Comparison of ENCODE assay signal across 2 cellular contexts in genomic region chr1:15953791-15954201, GRCh38.
TF ChIP-seq lines count a peak whose summit lies in the region.

No MANE protein-coding gene starts in this region.

TF ChIP-seq in A549, 52 proteins besides CTCF, POLR2A, EP300 and RAD21 (continued from another document):
- TF ChIP-seq, protein P1, sequence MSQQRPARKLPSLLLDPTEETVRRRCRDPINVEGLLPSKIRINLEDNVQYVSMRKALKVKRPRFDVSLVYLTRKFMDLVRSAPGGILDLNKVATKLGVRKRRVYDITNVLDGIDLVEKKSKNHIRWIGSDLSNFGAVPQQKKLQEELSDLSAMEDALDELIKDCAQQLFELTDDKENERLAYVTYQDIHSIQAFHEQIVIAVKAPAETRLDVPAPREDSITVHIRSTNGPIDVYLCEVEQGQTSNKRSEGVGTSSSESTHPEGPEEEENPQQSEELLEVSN (IDR thresholded peaks at IDR 0.05; ENCODE audit: borderline replicate concordance, low read depth), result no peak
- TF ChIP-seq, protein P2, sequence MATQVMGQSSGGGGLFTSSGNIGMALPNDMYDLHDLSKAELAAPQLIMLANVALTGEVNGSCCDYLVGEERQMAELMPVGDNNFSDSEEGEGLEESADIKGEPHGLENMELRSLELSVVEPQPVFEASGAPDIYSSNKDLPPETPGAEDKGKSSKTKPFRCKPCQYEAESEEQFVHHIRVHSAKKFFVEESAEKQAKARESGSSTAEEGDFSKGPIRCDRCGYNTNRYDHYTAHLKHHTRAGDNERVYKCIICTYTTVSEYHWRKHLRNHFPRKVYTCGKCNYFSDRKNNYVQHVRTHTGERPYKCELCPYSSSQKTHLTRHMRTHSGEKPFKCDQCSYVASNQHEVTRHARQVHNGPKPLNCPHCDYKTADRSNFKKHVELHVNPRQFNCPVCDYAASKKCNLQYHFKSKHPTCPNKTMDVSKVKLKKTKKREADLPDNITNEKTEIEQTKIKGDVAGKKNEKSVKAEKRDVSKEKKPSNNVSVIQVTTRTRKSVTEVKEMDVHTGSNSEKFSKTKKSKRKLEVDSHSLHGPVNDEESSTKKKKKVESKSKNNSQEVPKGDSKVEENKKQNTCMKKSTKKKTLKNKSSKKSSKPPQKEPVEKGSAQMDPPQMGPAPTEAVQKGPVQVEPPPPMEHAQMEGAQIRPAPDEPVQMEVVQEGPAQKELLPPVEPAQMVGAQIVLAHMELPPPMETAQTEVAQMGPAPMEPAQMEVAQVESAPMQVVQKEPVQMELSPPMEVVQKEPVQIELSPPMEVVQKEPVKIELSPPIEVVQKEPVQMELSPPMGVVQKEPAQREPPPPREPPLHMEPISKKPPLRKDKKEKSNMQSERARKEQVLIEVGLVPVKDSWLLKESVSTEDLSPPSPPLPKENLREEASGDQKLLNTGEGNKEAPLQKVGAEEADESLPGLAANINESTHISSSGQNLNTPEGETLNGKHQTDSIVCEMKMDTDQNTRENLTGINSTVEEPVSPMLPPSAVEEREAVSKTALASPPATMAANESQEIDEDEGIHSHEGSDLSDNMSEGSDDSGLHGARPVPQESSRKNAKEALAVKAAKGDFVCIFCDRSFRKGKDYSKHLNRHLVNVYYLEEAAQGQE (IDR thresholded peaks at IDR 0.05), result no peak
- TF ChIP-seq NFE2L2 (conservative IDR thresholded peaks at IDR 0.05; ENCODE audit: low read length) (no peak), MYC (IDR thresholded peaks at IDR 0.05; ENCODE audit: borderline replicate concordance, low read length) (no peak), CHD2 (IDR thresholded peaks at IDR 0.05; ENCODE audit: low read length, partially characterized antibody) (no peak), CEBPB (IDR thresholded peaks at IDR 0.05) (no peak), HOXA7 (CRISPR knock-in tag; IDR thresholded peaks at IDR 0.05) (no peak), BHLHE40 (IDR thresholded peaks at IDR 0.05; ENCODE audit: low read depth, low read length) (no peak), HOXB13 (CRISPR knock-in tag; IDR thresholded peaks at IDR 0.05; ENCODE audit: low read depth) (no peak), HMGXB4 (CRISPR knock-in tag; IDR thresholded peaks at IDR 0.05; ENCODE audit: borderline replicate concordance) (no peak), POLR2AphosphoS2 (conservative IDR thresholded peaks at IDR 0.05; ENCODE audit: low read length) (no peak), BCL3 (IDR thresholded peaks at IDR 0.05) (no peak), MAZ (IDR thresholded peaks at IDR 0.05; ENCODE audit: borderline replicate concordance, low read depth, low read length) (no peak), HEYL (CRISPR knock-in tag; IDR thresholded peaks at IDR 0.05) (no peak), FOSB (CRISPR knock-in tag; IDR thresholded peaks at IDR 0.05) (no peak)
- TF ChIP-seq, protein P3, sequence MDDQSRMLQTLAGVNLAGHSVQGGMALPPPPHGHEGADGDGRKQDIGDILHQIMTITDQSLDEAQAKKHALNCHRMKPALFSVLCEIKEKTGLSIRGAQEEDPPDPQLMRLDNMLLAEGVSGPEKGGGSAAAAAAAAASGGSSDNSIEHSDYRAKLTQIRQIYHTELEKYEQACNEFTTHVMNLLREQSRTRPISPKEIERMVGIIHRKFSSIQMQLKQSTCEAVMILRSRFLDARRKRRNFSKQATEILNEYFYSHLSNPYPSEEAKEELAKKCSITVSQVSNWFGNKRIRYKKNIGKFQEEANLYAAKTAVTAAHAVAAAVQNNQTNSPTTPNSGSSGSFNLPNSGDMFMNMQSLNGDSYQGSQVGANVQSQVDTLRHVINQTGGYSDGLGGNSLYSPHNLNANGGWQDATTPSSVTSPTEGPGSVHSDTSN (IDR thresholded peaks at IDR 0.05), result no peak
TF ChIP-seq in A549: peak in this region for 0.

TF ChIP-seq in IMR-90, 13 proteins besides CTCF, POLR2A, EP300 and RAD21 (continued from another document):
- no peak for TF ChIP-seq CHD1 (IDR thresholded peaks at IDR 0.05; ENCODE audit: low read depth, low read length)
- TF ChIP-seq RFX5 (IDR thresholded peaks at IDR 0.05; ENCODE audit: low read depth, low read length), result no peak
- no peak for TF ChIP-seq SMC3 (IDR thresholded peaks at IDR 0.05; ENCODE audit: low read depth, low read length)
- TF ChIP-seq MXI1 (IDR thresholded peaks at IDR 0.05; ENCODE audit: borderline replicate concordance, low read depth, low read length), result no peak
- TF ChIP-seq BHLHE40 (IDR thresholded peaks at IDR 0.05; ENCODE audit: low read depth, low read length), result no peak
- no peak for TF ChIP-seq FOS (IDR thresholded peaks at IDR 0.05; ENCODE audit: low read depth, low read length)
